In genomic region chr5:179763215-179763945, GRCh38 we compare ENCODE assay signal across 1 cellular context.
TF ChIP-seq lines count a peak whose summit lies in the region.

No MANE protein-coding gene starts in this region.

TF ChIP-seq in K562, 482 proteins besides CTCF, POLR2A, EP300 and RAD21 (continued from another document and continues in another):
- TF ChIP-seq CUX1 (CRISPR knock-in tag; IDR thresholded peaks at IDR 0.05) (no peak), MAFG (tag; conservative IDR thresholded peaks at IDR 0.05) (0 out of 2 replicates have a peak, but pooled peaks have one; percentile 3), ZNF124 (CRISPR knock-in tag; IDR thresholded peaks at IDR 0.05) (no peak), BCL6 (CRISPR knock-in tag; IDR thresholded peaks at IDR 0.05) (no peak), ZNF384 (IDR thresholded peaks at IDR 0.05; ENCODE audit: low read depth, low read length) (no peak), CXXC5 (CRISPR knock-in tag; IDR thresholded peaks at IDR 0.05) (peak; percentile 38), ARID3B (CRISPR knock-in tag; IDR thresholded peaks at IDR 0.05; ENCODE audit: borderline replicate concordance) (no peak), ZNF512 (tag; IDR thresholded peaks at IDR 0.05) (no peak), MAFK (IDR thresholded peaks at IDR 0.05; ENCODE audit: low read length) (no peak), TFAM (CRISPR knock-in tag; conservative IDR thresholded peaks at IDR 0.05) (no peak), ZNF23 (CRISPR knock-in tag; IDR thresholded peaks at IDR 0.05) (no peak), AFF4 (CRISPR knock-in tag; IDR thresholded peaks at IDR 0.05) (no peak), ZNF253 (CRISPR knock-in tag; conservative IDR thresholded peaks at IDR 0.05) (no peak), THRB (CRISPR knock-in tag; conservative IDR thresholded peaks at IDR 0.05) (no peak), PKNOX1 (IDR thresholded peaks at IDR 0.05) (no peak), RB1 (IDR thresholded peaks at IDR 0.05; ENCODE audit: low read depth) (0 out of 2 replicates have a peak, but pooled peaks have one; percentile 42), RBM15 (IDR thresholded peaks at IDR 0.05; ENCODE audit: insufficient read depth, low read length) (no peak), STAT6 (CRISPR knock-in tag; IDR thresholded peaks at IDR 0.05) (no peak), CREB3 (tag; conservative IDR thresholded peaks at IDR 0.05; ENCODE audit: low read depth) (no peak), FOSL1 (tag; conservative IDR thresholded peaks at IDR 0.05) (peak; percentile 57), LARP7 (IDR thresholded peaks at IDR 0.05) (no peak), PCBP2 (IDR thresholded peaks at IDR 0.05; ENCODE audit: low read depth, low read length, poor library complexity, severe bottlenecking) (no peak), SIX5 (IDR thresholded peaks at IDR 0.05; ENCODE audit: borderline replicate concordance in 1 of 2, insufficient read depth in 1 of 2, low read depth in 1 of 2, low read length in 2 of 2) (0 out of 4 replicates have a peak, but pooled peaks of 1 of the 2 experiments have one; percentile 11), ZNF655 (CRISPR knock-in tag; IDR thresholded peaks at IDR 0.05) (no peak), MNT (conservative IDR thresholded peaks at IDR 0.05) (peak in 1 of 2 experiments; percentile 30; a peak in 1 of 4 replicates), ZNF511 (CRISPR knock-in tag; IDR thresholded peaks at IDR 0.05) (no peak), RBM17 (IDR thresholded peaks at IDR 0.05; ENCODE audit: borderline replicate concordance, low read depth, low read length) (no peak), ELF1 (tag; IDR thresholded peaks at IDR 0.05) (no peak), BDP1 (IDR thresholded peaks at IDR 0.05; ENCODE audit: insufficient read depth, insufficient read length) (no peak), ETV6 (IDR thresholded peaks at IDR 0.05; ENCODE audit: borderline replicate concordance in 1 of 2, low read depth in 2 of 2, low read length in 1 of 2) (no peak), ETV6 (CRISPR knock-in tag; IDR thresholded peaks at IDR 0.05; ENCODE audit: borderline replicate concordance) (no peak)
